1 cellular context compared by ENCODE assay signal in genomic region chr10:118732253-118733194, GRCh38.
TF ChIP-seq lines count a peak whose summit lies in the region.

No MANE protein-coding gene starts in this region.

TF ChIP-seq in GM12878, 131 proteins besides CTCF, POLR2A, EP300 and RAD21 (continued from another document):
- TF ChIP-seq IKZF1 (conservative IDR thresholded peaks at IDR 0.05): no peak
- no peak for TF ChIP-seq KAT2A (conservative IDR thresholded peaks at IDR 0.05; ENCODE audit: control insufficient read depth, low read depth, low read length)
- TF ChIP-seq ZSCAN29 (IDR thresholded peaks at IDR 0.05): no peak
- TF ChIP-seq TCF12 (IDR thresholded peaks at IDR 0.05; ENCODE audit: low read depth, low read length): no peak
- TF ChIP-seq USF1 (IDR thresholded peaks at IDR 0.05; ENCODE audit: borderline replicate concordance, extremely low read length, insufficient read depth, low read depth, low read length): no peak
- TF ChIP-seq CEBPB (IDR thresholded peaks at IDR 0.05; ENCODE audit: borderline replicate concordance in 1 of 2, low read depth in 2 of 2, low read length in 2 of 2): peak in 1 of 2 experiments; percentile 34; a peak in 1 of 4 replicates
- no peak for TF ChIP-seq ELK1 (IDR thresholded peaks at IDR 0.05; ENCODE audit: low read depth, low read length)
- no peak for TF ChIP-seq RFX5 (IDR thresholded peaks at IDR 0.05; ENCODE audit: low read depth, low read length)
- peak; percentile 30; the same call in 1 of the 2 replicates for TF ChIP-seq NR2C1 (IDR thresholded peaks at IDR 0.05)
- no peak for TF ChIP-seq NKRF (conservative IDR thresholded peaks at IDR 0.05)
- TF ChIP-seq SREBF2 (IDR thresholded peaks at IDR 0.05; ENCODE audit: low read length): no peak
- TF ChIP-seq MXI1 (IDR thresholded peaks at IDR 0.05; ENCODE audit: low read depth, low read length): no peak
- peak; percentile 84 for TF ChIP-seq RUNX3 (IDR thresholded peaks at IDR 0.05; ENCODE audit: low read length)
- TF ChIP-seq YBX1 (IDR thresholded peaks at IDR 0.05): no peak
- no peak for TF ChIP-seq FOXM1 (IDR thresholded peaks at IDR 0.05; ENCODE audit: low read depth, low read length)
- no peak for TF ChIP-seq ZZZ3 (IDR thresholded peaks at IDR 0.05; ENCODE audit: control insufficient read depth, insufficient read length, low read depth)
- TF ChIP-seq IRF3 (IDR thresholded peaks at IDR 0.05): no peak
- TF ChIP-seq PAX8 (IDR thresholded peaks at IDR 0.05): no peak
- TF ChIP-seq NFYA (IDR thresholded peaks at IDR 0.05; ENCODE audit: borderline replicate concordance, low read depth, low read length): no peak
- TF ChIP-seq ZNF622 (IDR thresholded peaks at IDR 0.05): no peak
- no peak for TF ChIP-seq HDGF (IDR thresholded peaks at IDR 0.05)
- TF ChIP-seq IKZF2 (IDR thresholded peaks at IDR 0.05): 0 out of 4 replicates have a peak, but pooled peaks have one; percentile 13 to 19
- TF ChIP-seq POLR2AphosphoS5 (IDR thresholded peaks at IDR 0.05; ENCODE audit: low read length): no peak
- no peak for TF ChIP-seq BMI1 (IDR thresholded peaks at IDR 0.05; ENCODE audit: borderline replicate concordance)
- TF ChIP-seq GABPA (IDR thresholded peaks at IDR 0.05; ENCODE audit: low read depth): no peak
- TF ChIP-seq HCFC1 (IDR thresholded peaks at IDR 0.05; ENCODE audit: low read length): no peak
- TF ChIP-seq CBX5 (IDR thresholded peaks at IDR 0.05; ENCODE audit: low read depth): no peak
- no peak for TF ChIP-seq SREBF1 (IDR thresholded peaks at IDR 0.05; ENCODE audit: low read length)
- no peak for TF ChIP-seq HDAC2 (IDR thresholded peaks at IDR 0.05)
- no peak for TF ChIP-seq TCF3 (IDR thresholded peaks at IDR 0.05; ENCODE audit: borderline replicate concordance, insufficient read depth, low read depth, low read length)
- no peak for TF ChIP-seq ASH2L (IDR thresholded peaks at IDR 0.05; ENCODE audit: borderline replicate concordance, low read depth)
- no peak for TF ChIP-seq CEBPZ (IDR thresholded peaks at IDR 0.05; ENCODE audit: low read depth, low read length)
- no peak for TF ChIP-seq BCL3 (IDR thresholded peaks at IDR 0.05; ENCODE audit: borderline replicate concordance, insufficient read depth, low read depth, low read length, poor library complexity, severe bottlenecking)
- no peak for TF ChIP-seq DPF2 (IDR thresholded peaks at IDR 0.05)
- no peak for TF ChIP-seq SUPT20H (IDR thresholded peaks at IDR 0.05; ENCODE audit: borderline replicate concordance, control insufficient read depth, low read depth, low read length)
- no peak for TF ChIP-seq RCOR1 (conservative IDR thresholded peaks at IDR 0.05; ENCODE audit: low read depth, low read length)
- no peak for TF ChIP-seq ZNF384 (IDR thresholded peaks at IDR 0.05; ENCODE audit: borderline replicate concordance, low read depth, low read length)
- peak; percentile 67 for TF ChIP-seq TCF7 (IDR thresholded peaks at IDR 0.05; ENCODE audit: borderline replicate concordance)
- no peak for TF ChIP-seq TBL1XR1 (IDR thresholded peaks at IDR 0.05; ENCODE audit: low read depth, low read length)
- no peak for TF ChIP-seq TARDBP (IDR thresholded peaks at IDR 0.05; ENCODE audit: borderline replicate concordance)
- TF ChIP-seq CUX1 (IDR thresholded peaks at IDR 0.05; ENCODE audit: insufficient replicate concordance, low read depth, low read length): no peak
- TF ChIP-seq EGR1 (IDR thresholded peaks at IDR 0.05; ENCODE audit: borderline replicate concordance in 1 of 2, low read depth in 2 of 2, low read length in 2 of 2): no peak
- no peak for TF ChIP-seq JUND (IDR thresholded peaks at IDR 0.05; ENCODE audit: low read depth, low read length)
- TF ChIP-seq POU2F2 (IDR thresholded peaks at IDR 0.05; ENCODE audit: borderline replicate concordance, low read depth, low read length): no peak
- TF ChIP-seq MEF2B (IDR thresholded peaks at IDR 0.05; ENCODE audit: partially characterized antibody, poor library complexity, severe bottlenecking): no peak
